Comparison of ENCODE assay signal across 15 cellular contexts in genomic region chr20:46682063-46682821, GRCh38. TPM values are rescaled to one million over a fixed set of nuclear protein-coding genes. Genes with fewer than 3 reads are reported as not detected.
DNase-seq lines count a peak whose midpoint lies in the region; TF ChIP-seq lines count a peak whose summit lies in the region.
"Had no signal": no experiment of that assay in that cellular context is flagged by ENCODE, and none has a peak within 500 bp of the region (broad histone marks: within the 10 kb centered on the region; RNA-seq: fewer than 3 reads in every experiment).

No MANE protein-coding gene starts in this region.

- no peaks in the 10 kb centered on the region for H3K9me3 ChIP-seq in MM.1S (replicated peaks; ENCODE audit: insufficient read depth, low read length)
- H3K9me3 ChIP-seq in WERI-Rb-1 (ENCODE audit: severe bottlenecking) = no peaks in the 10 kb centered on the region
- H3K9me3 ChIP-seq in MG63 = no peaks in the 10 kb centered on the region
- H3K9me3 ChIP-seq: BLaER1, lower lobe of right lung, spleen had no signal

- peaks cover 36% of the 10 kb centered on the region for H3K79me2 ChIP-seq in MM.1S (ENCODE audit: low read length)

- H3F3A ChIP-seq in MM.1S (ENCODE audit: insufficient read depth, low read length) = peaks cover 14% of the 10 kb centered on the region; the same call in 1 of the 2 replicates

- no peak for TF ChIP-seq CTCF in MM.1S (IDR thresholded peaks at IDR 0.05; ENCODE audit: low read length)
- TF ChIP-seq CTCF in coronary artery (IDR thresholded peaks at IDR 0.05) = no peak
- no peak for TF ChIP-seq CTCF in neural crest cell (conservative IDR thresholded peaks at IDR 0.05)
- no peak for TF ChIP-seq CTCF in WERI-Rb-1 (IDR thresholded peaks at IDR 0.05; ENCODE audit: low read depth, low read length)

- no peaks in the 10 kb centered on the region for H3K9me3 Mint-ChIP-seq in neural crest cell
- H3K9me3 Mint-ChIP-seq: central memory CD8-positive, alpha-beta T cell; naive B cell had no signal

- peaks cover 10% of the 10 kb centered on the region for H3K36me3 Mint-ChIP-seq in neural crest cell (ENCODE audit: low read depth)

- DNase-seq in DMS53 (lab: John Stamatoyannopoulos, UW) = peak; percentile 37
- DNase-seq in DMS53 treated with DMSO at 0.1 percent for 48 hours (lab: John Stamatoyannopoulos, UW; ENCODE audit: unreplicated experiment) = no peak
- no peak for DNase-seq in MM.1S
- peak; percentile 31 for DNase-seq in coronary artery (ENCODE audit: low spot score)
- DNase-seq in neural crest cell (ENCODE audit: low read depth, low spot score) = no peak
- DNase-seq in SKM-1 treated with dmso at 0.1 percent for 144 hours (lab: John Stamatoyannopoulos, UW; ENCODE audit: unreplicated experiment) = no peak
- no peak for DNase-seq in WERI-Rb-1
- no peak for DNase-seq in MG63
- DNase-seq: lower lobe of right lung, spleen had no signal

- no peak overlapping the region for H3K4me2 ChIP-seq in MM.1S (ENCODE audit: low read depth, low read length)
- H3K4me2 ChIP-seq: BLaER1 had no signal

- H3K9ac ChIP-seq in MM.1S (ENCODE audit: low read length) = no peak overlapping the region
- H3K9ac ChIP-seq: BLaER1 had no signal

- H3K27ac ChIP-seq in MM.1S (ENCODE audit: low read length) (peak overlapping the region; percentile 5; the same call in 1 of the 2 replicates), coronary artery (no peak overlapping the region), WERI-Rb-1 (no peak overlapping the region)
- H3K27ac ChIP-seq: BLaER1, lower lobe of right lung, spleen had no signal

- H3K27me3 ChIP-seq in MM.1S (replicated peaks; ENCODE audit: insufficient read depth, low read length) = no peaks in the 10 kb centered on the region
- H3K27me3 ChIP-seq in WERI-Rb-1 (ENCODE audit: insufficient read depth, low read depth, severe bottlenecking) = no peaks in the 10 kb centered on the region
- H3K27me3 ChIP-seq in MG63 = no peaks in the 10 kb centered on the region
- H3K27me3 ChIP-seq: BLaER1, spleen had no signal

- no peaks in the 10 kb centered on the region for H3K9me2 ChIP-seq in MM.1S (replicated peaks; ENCODE audit: insufficient read depth, low read length)

- peak overlapping the region; percentile 70 for H3K4me3 Mint-ChIP-seq in neural crest cell
- H3K4me3 Mint-ChIP-seq: activated CD4-positive, alpha-beta T cell treated with anti-CD3 and anti-CD28 coated beads for 36 hours; activated CD8-positive, alpha-beta memory T cell treated with anti-CD3 and anti-CD28 coated beads, Interleukin-2, amount 10 ng/mL, durations not matched to agents 7 days and 5 days; central memory CD8-positive, alpha-beta T cell had no signal

- no peaks in the 10 kb centered on the region for H4K20me1 ChIP-seq in MM.1S (ENCODE audit: insufficient read depth, low read length)

- no peaks in the 10 kb centered on the region for H3K27me3 Mint-ChIP-seq in neural crest cell (ENCODE audit: low read depth)
- H3K27me3 Mint-ChIP-seq: activated CD4-positive, alpha-beta T cell treated with anti-CD3 and anti-CD28 coated beads for 36 hours; activated CD8-positive, alpha-beta memory T cell treated with anti-CD3 and anti-CD28 coated beads, Interleukin-2, amount 10 ng/mL, durations not matched to agents 7 days and 5 days; central memory CD8-positive, alpha-beta T cell; naive B cell had no signal

- H3K27ac Mint-ChIP-seq in neural crest cell (ENCODE audit: unreplicated experiment) = no peak overlapping the region
- H3K27ac Mint-ChIP-seq: activated CD4-positive, alpha-beta T cell treated with anti-CD3 and anti-CD28 coated beads for 36 hours; activated CD8-positive, alpha-beta memory T cell treated with anti-CD3 and anti-CD28 coated beads, Interleukin-2, amount 10 ng/mL, durations not matched to agents 7 days and 5 days had no signal

- H3K4me1 ChIP-seq in MM.1S (ENCODE audit: low read length) = peaks cover 49% of the 10 kb centered on the region

- H2AFZ ChIP-seq in MM.1S (ENCODE audit: low read length) = no peak overlapping the region

- H3K4me1 Mint-ChIP-seq in neural crest cell = peaks cover 37% of the 10 kb centered on the region

- H3K4me3 ChIP-seq in MM.1S (ENCODE audit: low read length) (no peak overlapping the region), coronary artery (no peak overlapping the region), WERI-Rb-1 (ENCODE audit: low read depth, low read length) (no peak overlapping the region), MG63 (no peak overlapping the region)
- H3K4me3 ChIP-seq: BLaER1, lower lobe of right lung, spleen had no signal

- H3K36me3 ChIP-seq in MM.1S (replicated peaks; ENCODE audit: insufficient read depth, low read length) = peaks cover 5% of the 10 kb centered on the region; the same call in 1 of the 2 replicates
- H3K36me3 ChIP-seq in WERI-Rb-1 = peaks cover 28% of the 10 kb centered on the region
- H3K36me3 ChIP-seq in MG63 = peaks cover 30% of the 10 kb centered on the region

RNA-seq across cellular contexts. Expression of gene TP53RK, which starts 7.0 kb away (rescaled TPM):
- total RNA-seq in neural crest cell = 19.5 and 19.8 TPM in 2 replicates
- total RNA-seq in MG63 (2014; rRNA removed; shearing (Covaris generic); ENCODE audit: low replicate concordance) = 30.4 and 50.8 TPM in 2 replicates

RNA-seq across cellular contexts. Expression of gene SLC2A10, which starts 27.2 kb away (rescaled TPM):
- total RNA-seq in neural crest cell = 11.3 and 12.7 TPM in 2 replicates
- total RNA-seq in MG63 (2014; rRNA removed; shearing (Covaris generic); ENCODE audit: low replicate concordance) = 13.2 and 33.3 TPM in 2 replicates
- total RNA-seq: activated CD4-positive, alpha-beta T cell treated with anti-CD3 and anti-CD28 coated beads for 36 hours; activated CD8-positive, alpha-beta memory T cell treated with anti-CD3 and anti-CD28 coated beads, Interleukin-2, amount 10 ng/mL, durations not matched to agents 7 days and 5 days had no signal

RNA-seq across cellular contexts. Expression of gene SLC13A3, which starts 31.0 kb away (rescaled TPM):
- total RNA-seq in neural crest cell = 6.1 and 6.7 TPM in 2 replicates
- total RNA-seq in MG63 (2014; rRNA removed; shearing (Covaris generic); ENCODE audit: low replicate concordance) = not detected in 2 replicates

Comparison
In these comparisons a context has a peak if more than half of its experiments do, and no peak if none do; other contexts are left out.
1. DNase-seq: peak in DMS53 (single experiment) and coronary artery (single experiment); none in DMS53 treated with DMSO at 0.1 percent for 48 hours (single experiment), MM.1S (single experiment), neural crest cell (single experiment), SKM-1 treated with dmso at 0.1 percent for 144 hours (single experiment), WERI-Rb-1 (single experiment) and MG63 (single experiment).